8 cellular contexts compared by ENCODE assay signal in the genomic region with DNA sequence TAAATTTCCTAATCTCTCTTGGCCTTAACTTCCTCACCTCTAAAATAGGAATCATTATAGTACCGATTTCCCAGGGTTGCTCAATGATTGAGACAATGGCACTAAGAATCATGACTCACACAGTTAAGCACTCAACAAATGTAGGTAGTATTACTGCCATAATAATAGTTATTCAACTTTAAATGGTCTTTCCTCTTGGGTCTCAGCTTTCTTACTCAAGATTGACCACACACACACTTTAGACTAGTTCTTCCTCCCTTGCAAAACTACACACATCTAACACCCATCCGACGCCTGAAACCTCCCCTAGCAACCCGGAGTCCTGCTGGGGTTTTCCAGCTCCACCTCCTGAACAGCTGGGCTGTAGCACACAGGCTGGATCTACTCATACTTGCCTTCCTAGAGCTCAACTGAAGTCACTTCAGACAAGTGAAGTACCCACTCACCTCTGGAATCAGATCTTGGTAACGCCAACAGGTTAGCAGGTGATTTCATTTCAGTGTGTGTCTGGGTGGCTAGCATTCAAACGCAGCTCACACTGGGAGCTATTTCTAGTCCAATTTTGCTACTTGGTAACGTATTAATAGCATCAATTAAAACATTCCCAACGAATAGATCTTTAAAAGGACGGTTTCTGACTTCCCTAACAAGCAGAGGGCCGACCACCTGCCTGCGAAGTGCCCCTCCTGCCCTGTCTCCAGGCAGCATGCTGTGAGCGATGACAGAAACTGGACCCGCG. TPM values are rescaled to one million over a fixed set of nuclear protein-coding genes. Genes with fewer than 3 reads are reported as not detected.
DNase-seq lines count a peak whose midpoint lies in the region; ATAC-seq and TF ChIP-seq lines count a peak whose summit lies in the region.

No MANE protein-coding gene starts in this region.

- H3K9me3 ChIP-seq in PC-3 (ENCODE audit: low read length) (no peaks in the 10 kb centered on the region), right atrium auricular region (no peaks in the 10 kb centered on the region), gastrocnemius medialis (no peaks in the 10 kb centered on the region)

- peak overlapping the region; percentile 81; the same call in 1 of the 2 replicates for H2AFZ ChIP-seq in PC-3 (ENCODE audit: low read length)

- TF ChIP-seq CTCF in PC-3 (conservative IDR thresholded peaks at IDR 0.05; ENCODE audit: low read depth, low read length) (no peak), right atrium auricular region (IDR thresholded peaks at IDR 0.05) (no peak), gastrocnemius medialis (IDR thresholded peaks at IDR 0.05 in 4 of 5, conservative IDR thresholded peaks at IDR 0.05 in 1 of 5) (no peak)

- 0 out of 2 replicates have a peak overlapping the region, but pooled peaks have one; percentile 2 for H3K27ac ChIP-seq in PC-3 (ENCODE audit: low read length)
- peak overlapping the region; percentile 80 to 85 for H3K27ac ChIP-seq in right atrium auricular region
- H3K27ac ChIP-seq in gastrocnemius medialis: peak overlapping the region; percentile 82 to 91 (median 86)

- H3K4me3 ChIP-seq in PC-3 (ENCODE audit: low read length): peak overlapping the region; percentile 81
- H3K4me3 ChIP-seq in right atrium auricular region: peak overlapping the region; percentile 77 to 80
- peak overlapping the region; percentile 67 to 95 (median 78) for H3K4me3 ChIP-seq in gastrocnemius medialis

- H3K4me1 ChIP-seq in PC-3 (ENCODE audit: insufficient read depth, low read length) (peaks cover 37% of the 10 kb centered on the region), right atrium auricular region (peaks cover 0 to 18% of the 10 kb centered on the region in 2 donors), gastrocnemius medialis (peaks cover 15 to 17% of the 10 kb centered on the region in 2 donors)

- in situ Hi-C loops in gastrocnemius medialis (cut with MboI; ENCODE audit: low sequenced_read_pairs in 4 of 4): no loop called here

- H3K9me2 ChIP-seq in PC-3 (replicated peaks; ENCODE audit: low read length): no peaks in the 10 kb centered on the region

- H4K20me1 ChIP-seq in PC-3 (ENCODE audit: low read length): peaks cover 15% of the 10 kb centered on the region; the same call in 1 of the 2 replicates

- peak in 1 of 2 donors; percentile 38 for TF ChIP-seq POLR2A in gastrocnemius medialis (IDR thresholded peaks at IDR 0.05)

- no peaks in the 10 kb centered on the region for H3F3A ChIP-seq in PC-3 (ENCODE audit: low read length, unreplicated experiment)

- peaks cover 56% of the 10 kb centered on the region for H3K79me2 ChIP-seq in PC-3 (ENCODE audit: low read length)

- ATAC-seq in GM19455 (IDR thresholded peaks at IDR 0.05; ENCODE audit: unreplicated experiment) (peak; percentile 27), HG03558 (IDR thresholded peaks at IDR 0.05; ENCODE audit: extremely low read depth, unreplicated experiment) (peak; percentile 32), PC-3 (peak; percentile 22), gastrocnemius medialis (peak; percentile 20 to 27)

- TSS peak; percentile 52 for BruUV-seq in PC-3 (replicated peaks; lab: Mats Ljungman, UMichigan)

- intact Hi-C loops in PC-3 (cut with micrococcal nuclease): loop anchor here (1.0 kb wide), 1 partner anchor 37 kb away; no protein-coding TSS in a partner anchor
- intact Hi-C loops in gastrocnemius medialis (cut with DNase I; ENCODE audit: low total_unique reads): loop anchor here (5.0 to 10.0 kb wide), 3 partner anchors 76 to 858 kb away; a partner anchor contains a TSS

- POLR2A ChIA-PET in PC-3 (lab: Charles Lee; ENCODE audit: unreplicated experiment): interaction anchor here (0.5 kb wide), 2 partner anchors 14 to 31 kb away, joined by 3 to 6 read pairs; no protein-coding TSS in a partner anchor

- peak overlapping the region; percentile 85 for H3K4me2 ChIP-seq in PC-3 (ENCODE audit: low read length)

- no peaks in the 10 kb centered on the region for H3K27me3 ChIP-seq in PC-3 (ENCODE audit: low read length)
- no peaks in the 10 kb centered on the region for H3K27me3 ChIP-seq in right atrium auricular region
- no peaks in the 10 kb centered on the region for H3K27me3 ChIP-seq in gastrocnemius medialis

- H3K36me3 ChIP-seq in PC-3 (ENCODE audit: low read depth, low read length) (no peaks in the 10 kb centered on the region), right atrium auricular region (no peaks in the 10 kb centered on the region), gastrocnemius medialis (no peaks in the 10 kb centered on the region)

- H3K9ac ChIP-seq in PC-3 (ENCODE audit: low read length): peak overlapping the region; percentile 88

- DNase-seq in DMS153 treated with DMSO at 0.1 percent for 48 hours (lab: John Stamatoyannopoulos, UW; ENCODE audit: unreplicated experiment) (peak; percentile 8), PC-3 (peak; percentile 55), right atrium auricular region (ENCODE audit: low spot score) (no peak), gastrocnemius medialis (peak in 1 of 2 donors; percentile 36), retina (no peak)
- peak; percentile 45 for DNase-seq in activated T-helper 9 cell treated with anti-CD3 and anti-CD28 coated beads, Interleukin-2, amount 50 U/mL, for 16 hours (ENCODE audit: low read depth)

- CTCF ChIA-PET in PC-3 (lab: Charles Lee): interaction anchor here (0.5 to 0.9 kb wide), 3 partner anchors 85 to 419 kb away, joined by 3 to 6 read pairs (median 4); no protein-coding TSS in a partner anchor

RNA-seq across cellular contexts. Expression of a gene that starts 1.2 kb away (rescaled TPM):
- 45.8 and 49.1 TPM in 2 replicates for total RNA-seq in PC-3 (2014; rRNA removed)
- 10 to 100 TPM; 25.0 to 33.5 TPM for total RNA-seq in right atrium auricular region
- 10 to 100 TPM in 3 of 4 donors, 1 to 10 TPM in 1; 8.0 to 46.9 (median 18.4) TPM for total RNA-seq in gastrocnemius medialis

Comparison
In these comparisons a context has a peak if more than half of its experiments do, and no peak if none do; other contexts are left out.
1. DNase-seq: peak in DMS153 treated with DMSO at 0.1 percent for 48 hours (single experiment), PC-3 (single experiment) and activated T-helper 9 cell treated with anti-CD3 and anti-CD28 coated beads, Interleukin-2, amount 50 U/mL, for 16 hours (single experiment); none in right atrium auricular region (single experiment) and retina (single experiment).
2. H3K27ac ChIP-seq: peak in every context shown above with its lines; median percentile 86 in gastrocnemius medialis; 82 in right atrium auricular region; 2 in PC-3.
3. Peak in every context shown above with its lines, with median percentiles within 50 percentile points of each other: ATAC-seq and H3K4me3 ChIP-seq.